Comparison of ENCODE assay signal across 22 cellular contexts in the genomic region with DNA sequence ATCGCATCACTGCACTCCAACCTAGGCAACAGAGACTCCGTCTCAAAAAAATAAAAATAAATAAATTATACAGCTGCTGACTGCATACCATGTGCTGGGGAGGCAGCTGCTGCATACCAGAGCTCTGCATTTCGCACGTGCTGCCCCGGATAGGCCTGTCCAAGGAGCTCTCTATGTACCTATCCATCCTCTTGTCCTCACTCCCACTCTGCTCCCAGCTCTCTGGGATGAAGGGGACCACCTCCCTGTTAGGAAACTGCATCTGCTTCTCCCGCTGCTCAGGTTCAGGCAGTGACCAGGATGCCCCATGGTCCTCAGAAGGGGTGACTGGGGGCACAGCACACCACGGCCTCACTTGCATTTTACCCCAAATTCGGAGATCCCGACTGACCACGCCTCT.
"Had no signal": no experiment of that assay in that cellular context is flagged by ENCODE, and none has a peak within 500 bp of the region (broad histone marks: within the 10 kb centered on the region; RNA-seq: fewer than 3 reads in every experiment).

No MANE protein-coding gene starts in this region.

- H3K36me3 ChIP-seq: esophagus squamous epithelium, gastroesophageal sphincter, neutrophil, right atrium auricular region, sigmoid colon, stomach, thyroid gland had no signal

- H3K4me3 ChIP-seq: esophagus squamous epithelium, gastroesophageal sphincter, lung, right atrium auricular region, sigmoid colon, skin epidermis, stomach, thyroid gland had no signal

- H3K27ac ChIP-seq: esophagus squamous epithelium, gastroesophageal sphincter, neutrophil, right atrium auricular region, sigmoid colon, skin epidermis, stomach, thyroid gland had no signal

- H3K9me3 ChIP-seq: esophagus squamous epithelium, neutrophil, thyroid gland had no signal

- H3K36me3 Mint-ChIP-seq: immature natural killer cell, naive B cell, type B pancreatic cell had no signal

- H3K4me3 Mint-ChIP-seq: dendritic cell treated with granulocyte-macrophage colony-stimulating factor and Interleukin-4, amounts not matched to agents 40 ng/mL and 50 ng/mL, for 4 days; effector memory CD8-positive, alpha-beta T cell; immature natural killer cell; nephron; type B pancreatic cell had no signal

- H3K27me3 Mint-ChIP-seq: dendritic cell treated with granulocyte-macrophage colony-stimulating factor and Interleukin-4, amounts not matched to agents 40 ng/mL and 50 ng/mL, for 4 days; naive B cell; type B pancreatic cell had no signal

- H3K9me3 Mint-ChIP-seq: dendritic cell treated with granulocyte-macrophage colony-stimulating factor and Interleukin-4, amounts not matched to agents 40 ng/mL and 50 ng/mL, for 4 days; effector memory CD8-positive, alpha-beta T cell; immature natural killer cell had no signal

- DNase-seq: effector memory CD8-positive, alpha-beta T cell; esophagus squamous epithelium; foreskin fibroblast; immature natural killer cell; left colon; left ventricle myocardium superior; mesenchymal stem cell; naive B cell; stimulated activated CD4-positive, alpha-beta T cell treated with anti-CD3 and anti-CD28 coated beads, Interleukin-2, amount 100 ng/mL, for 24 hours; stimulated activated CD4-positive, alpha-beta T cell treated with anti-CD3 and anti-CD28 coated beads, Interleukin-4, amount 100 ng/mL, for 4 hours; stimulated activated naive CD4-positive, alpha-beta T cell; stomach had no signal

- H3K27ac Mint-ChIP-seq: dendritic cell treated with granulocyte-macrophage colony-stimulating factor and Interleukin-4, amounts not matched to agents 40 ng/mL and 50 ng/mL, for 4 days; effector memory CD8-positive, alpha-beta T cell; immature natural killer cell; nephron; type B pancreatic cell had no signal

- H3K4me1 ChIP-seq: esophagus squamous epithelium, gastroesophageal sphincter, right atrium auricular region, sigmoid colon, thyroid gland had no signal

- H3K27me3 ChIP-seq: neutrophil, right atrium auricular region, thyroid gland had no signal
